19 cellular contexts compared by ENCODE assay signal in the genomic region with DNA sequence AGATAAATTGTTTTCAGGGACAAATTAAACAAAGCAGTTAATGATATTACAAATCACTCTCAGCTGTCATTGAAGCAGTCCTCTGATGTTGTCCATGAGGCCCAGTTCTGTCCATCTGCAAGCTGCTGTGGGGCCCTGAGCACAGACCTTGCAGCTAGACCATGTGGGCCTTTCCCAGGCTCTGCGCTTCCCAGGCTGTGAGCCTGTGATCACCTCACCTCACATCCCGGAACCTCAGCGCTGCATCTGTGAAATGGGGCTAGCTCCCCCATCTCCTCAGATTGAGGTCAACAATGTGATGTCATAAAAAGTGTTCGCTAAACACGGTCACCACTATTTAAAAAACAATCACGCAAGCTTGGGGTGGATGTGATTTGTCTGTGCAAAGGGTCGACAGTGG.
"Had no signal": no experiment of that assay in that cellular context is flagged by ENCODE, and none has a peak within 500 bp of the region (broad histone marks: within the 10 kb centered on the region; RNA-seq: fewer than 3 reads in every experiment).

No MANE protein-coding gene starts in this region.

- H3K4me2 ChIP-seq: SK-N-SH had no signal

- H3K9ac ChIP-seq: SK-N-SH had no signal

- DNase-seq: KBM-7, MV-4-11, NCI-H1048, NCI-H1105, NCI-H1417, NCI-H1436 treated with DMSO at 0.1 percent for 48 hours, NCI-H1694, NCI-H187 treated with DMSO at 0.1 percent for 48 hours, NCI-H2029 treated with DMSO at 0.1 percent for 48 hours, NCI-H2171 treated with DMSO at 0.1 percent for 48 hours, NCI-H345, NCI-H524, NCI-H526 treated with DMSO at 0.1 percent for 48 hours, NCI-H748 treated with DMSO at 0.1 percent for 48 hours, Right ventricle myocardium superior, RPMI8226, SIG-M5, SK-N-SH had no signal

- H3K4me3 ChIP-seq: SJSA1 had no signal

- H3K9me2 ChIP-seq: SK-N-SH had no signal

- H3K27me3 ChIP-seq: SJSA1 had no signal

- H3K27ac ChIP-seq: SJSA1 had no signal

- H3K9me3 ChIP-seq: SJSA1, SK-N-SH had no signal

- H3K4me1 ChIP-seq: SJSA1 had no signal

- H3K36me3 ChIP-seq: SJSA1 had no signal
